28 cellular contexts compared by ENCODE assay signal in the genomic region with DNA sequence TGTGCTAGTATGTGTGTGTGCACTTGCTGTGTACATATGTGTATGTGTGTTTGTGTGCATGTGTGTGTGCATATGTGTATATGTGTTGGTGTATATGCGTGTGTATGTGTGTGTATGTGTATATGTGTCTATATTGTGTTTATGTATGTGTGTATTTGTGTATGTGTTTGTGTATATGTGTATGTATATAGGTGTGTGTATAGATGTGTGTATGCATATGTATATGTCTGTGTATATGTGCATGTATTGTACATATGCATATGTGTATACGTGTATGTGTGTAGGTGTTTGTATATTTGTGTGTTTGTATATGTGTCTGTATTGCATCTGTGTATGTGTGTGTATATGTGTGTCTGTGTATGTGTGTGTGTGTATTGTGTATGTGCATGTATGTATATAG. TPM values are rescaled to one million over a fixed set of nuclear protein-coding genes. Genes with fewer than 3 reads are reported as not detected.
"Had no signal": no experiment of that assay in that cellular context is flagged by ENCODE, and none has a peak within 500 bp of the region (broad histone marks: within the 10 kb centered on the region; RNA-seq: fewer than 3 reads in every experiment).

No MANE protein-coding gene starts in this region.

- H3K27ac Mint-ChIP-seq: stimulated activated memory B cell treated with anti-CD40 and anti-IgM and Interleukin-4, amounts not matched to agents 10 μg/mL and 1 μg/mL and 100 μg/mL, for 72 hours; stimulated activated naive B cell treated with anti-CD40 and anti-IgM and Interleukin-4, amounts not matched to agents 10 μg/mL and 1 μg/mL and 100 μg/mL, for 72 hours; stimulated activated naive CD8-positive, alpha-beta T cell treated with anti-CD3 and anti-CD28 coated beads, Interleukin-15, Interleukin-2, amounts not matched to agents 100 ng/mL and 50 ng/mL, for 24 hours; type B pancreatic cell had no signal

- DNase-seq: stimulated activated CD4-positive, alpha-beta T cell treated with anti-CD3 and anti-CD28 coated beads, Interleukin-1b, Interleukin-23, amount 100 ng/mL, for 48 hours; stimulated activated CD4-positive, alpha-beta T cell treated with anti-CD3 and anti-CD28 coated beads, Interleukin-2, amount 100 ng/mL, for 24 hours; stimulated activated CD4-positive, alpha-beta T cell treated with anti-CD3 and anti-CD28 coated beads, Interleukin-2, amount 100 ng/mL, for 48 hours; stimulated activated CD4-positive, alpha-beta T cell treated with anti-CD3 and anti-CD28 coated beads, Interleukin-4, amount 100 ng/mL, for 1 hour; stimulated activated CD4-positive, alpha-beta T cell treated with anti-CD3 and anti-CD28 coated beads, Interleukin-4, amount 100 ng/mL, for 24 hours; stimulated activated CD4-positive, alpha-beta T cell treated with anti-CD3 and anti-CD28 coated beads, Interleukin-4, amount 100 ng/mL, for 4 hours; stimulated activated CD8-positive, alpha-beta memory T cell treated with anti-CD3 and anti-CD28 coated beads, Interleukin-4, amount 100 ng/mL, for 48 hours; stimulated activated naive B cell treated with anti-CD40 and anti-IgM and Interleukin-4, amounts not matched to agents 10 μg/mL and 1 μg/mL and 100 μg/mL, for 72 hours; stimulated activated naive CD4-positive, alpha-beta T cell; stimulated activated naive CD4-positive, alpha-beta T cell treated with Interleukin-2 at 50 U/mL for 16 hours; stimulated activated naive CD8-positive, alpha-beta T cell treated with anti-CD3 and anti-CD28 coated beads, Interleukin-15, Interleukin-2, amounts not matched to agents 100 U/mL and 50 U/mL, for 24 hours; stomach; substantia nigra; testis; tibial artery; transverse colon; trophoblast cell; upper lobe of left lung; upper lobe of right lung; uterus had no signal

- H3K36me3 ChIP-seq: stomach, suprapubic skin, thoracic aorta, tibial artery, tibial nerve, transverse colon, upper lobe of left lung, upper lobe of right lung, uterus, vagina had no signal

- H3K36me3 Mint-ChIP-seq: stimulated activated memory B cell treated with anti-CD40 and anti-IgM and Interleukin-4, amounts not matched to agents 10 μg/mL and 1 μg/mL and 100 μg/mL, for 72 hours; stimulated activated naive B cell treated with anti-CD40 and anti-IgM and Interleukin-4, amounts not matched to agents 10 μg/mL and 1 μg/mL and 100 μg/mL, for 72 hours; type B pancreatic cell had no signal

- H3K27ac ChIP-seq: stomach, suprapubic skin, testis, thoracic aorta, tibial artery, tibial nerve, transverse colon, upper lobe of left lung, upper lobe of right lung, uterus, vagina had no signal

- H3K27me3 ChIP-seq: suprapubic skin, testis, tibial artery, tibial nerve, transverse colon, upper lobe of left lung, upper lobe of right lung, uterus, vagina had no signal

- H3K9me3 ChIP-seq: stomach, suprapubic skin, testis, thoracic aorta, tibial artery, tibial nerve, transverse colon, upper lobe of left lung, upper lobe of right lung, uterus, vagina had no signal

- H3K9me3 Mint-ChIP-seq: stimulated activated memory B cell treated with anti-CD40 and anti-IgM and Interleukin-4, amounts not matched to agents 10 μg/mL and 1 μg/mL and 100 μg/mL, for 72 hours; stimulated activated naive B cell treated with anti-CD40 and anti-IgM and Interleukin-4, amounts not matched to agents 10 μg/mL and 1 μg/mL and 100 μg/mL, for 72 hours; stimulated activated naive CD8-positive, alpha-beta T cell treated with anti-CD3 and anti-CD28 coated beads, Interleukin-15, Interleukin-2, amounts not matched to agents 100 ng/mL and 50 ng/mL, for 24 hours; type B pancreatic cell had no signal

- H3K4me3 Mint-ChIP-seq: stimulated activated memory B cell treated with anti-CD40 and anti-IgM and Interleukin-4, amounts not matched to agents 10 μg/mL and 1 μg/mL and 100 μg/mL, for 72 hours; stimulated activated naive B cell treated with anti-CD40 and anti-IgM and Interleukin-4, amounts not matched to agents 10 μg/mL and 1 μg/mL and 100 μg/mL, for 72 hours; stimulated activated naive CD8-positive, alpha-beta T cell treated with anti-CD3 and anti-CD28 coated beads, Interleukin-15, Interleukin-2, amounts not matched to agents 100 ng/mL and 50 ng/mL, for 24 hours; type B pancreatic cell had no signal

- H3K4me3 ChIP-seq: stomach, suprapubic skin, testis, thoracic aorta, tibial artery, tibial nerve, transverse colon, upper lobe of left lung, upper lobe of right lung, uterus, vagina had no signal

- H3K4me1 ChIP-seq: testis, upper lobe of right lung, uterus had no signal

- ATAC-seq: stimulated activated memory B cell treated with anti-CD40 and anti-IgM and Interleukin-4, amounts not matched to agents 10 μg/mL and 1 μg/mL and 100 μg/mL, for 72 hours; stimulated activated naive B cell treated with anti-CD40 and anti-IgM and Interleukin-4, amounts not matched to agents 10 μg/mL and 1 μg/mL and 100 μg/mL, for 72 hours; stimulated activated naive CD8-positive, alpha-beta T cell treated with anti-CD3 and anti-CD28 coated beads, Interleukin-15, Interleukin-2, amounts not matched to agents 100 U/mL and 50 U/mL, for 24 hours; upper lobe of right lung had no signal

- H3K4me1 Mint-ChIP-seq: stimulated activated memory B cell treated with anti-CD40 and anti-IgM and Interleukin-4, amounts not matched to agents 10 μg/mL and 1 μg/mL and 100 μg/mL, for 72 hours; stimulated activated naive B cell treated with anti-CD40 and anti-IgM and Interleukin-4, amounts not matched to agents 10 μg/mL and 1 μg/mL and 100 μg/mL, for 72 hours had no signal

RNA-seq across cellular contexts. Expression of a gene that starts 59.1 kb away (rescaled TPM):
- total RNA-seq: temporal lobe, testis, thoracic aorta, upper lobe of right lung had no signal
